In genomic region chr11:118688851-118689502, GRCh38 we compare ENCODE assay signal across 13 cellular contexts. TPM values are rescaled to one million over a fixed set of nuclear protein-coding genes. Genes with fewer than 3 reads are reported as not detected.
A peak's percentile ranks its signal among the peaks of the same experiment; 100 is the strongest.
DNase-seq lines count a peak whose midpoint lies in the region; ATAC-seq, FAIRE-seq and TF ChIP-seq lines count a peak whose summit lies in the region.
"Had no signal": no experiment of that assay in that cellular context is flagged by ENCODE, and none has a peak within 500 bp of the region (broad histone marks: within the 10 kb centered on the region; RNA-seq: fewer than 3 reads in every experiment).

No MANE protein-coding gene starts in this region.

- H3K4me1 Mint-ChIP-seq in natural killer cell, result peaks cover 34 to 49% of the 10 kb centered on the region in 2 donors
- peaks cover 30 to 40% of the 10 kb centered on the region in 2 donors for H3K4me1 Mint-ChIP-seq in natural killer cell treated with Interleukin-12 subunit alpha and Interleukin-12 subunit beta and Interleukin-15 and Interleukin-18, amount 100 ng/mL, for 72 hours (ENCODE audit: low read depth in 2 of 2)
- peaks cover 26% of the 10 kb centered on the region for H3K4me1 Mint-ChIP-seq in endodermal cell

- no peak for TF ChIP-seq CTCF in natural killer cell (IDR thresholded peaks at IDR 0.05)
- TF ChIP-seq CTCF in endodermal cell (conservative IDR thresholded peaks at IDR 0.05), result no peak
- TF ChIP-seq CTCF in pancreas (IDR thresholded peaks at IDR 0.05), result no peak
- no peak for TF ChIP-seq CTCF in GM10248 (IDR thresholded peaks at IDR 0.05; ENCODE audit: control extremely low read depth, extremely low read depth, low read depth, missing control alignments)

- peak overlapping the region; percentile 17 for H3K4me3 Mint-ChIP-seq in natural killer cell
- H3K4me3 Mint-ChIP-seq in natural killer cell treated with Interleukin-12 subunit alpha and Interleukin-12 subunit beta and Interleukin-15 and Interleukin-18, amount 100 ng/mL, for 72 hours, result no peak overlapping the region
- peak overlapping the region; percentile 60 for H3K4me3 Mint-ChIP-seq in endodermal cell

- DNase-seq in natural killer cell (no peak), endodermal cell (no peak), pancreas (peak in 5 of 6 donors; percentile 16 to 76 (median 37)), NOMO-1 treated with dmso at 0.1 percent for 144 hours (lab: John Stamatoyannopoulos, UW; ENCODE audit: unreplicated experiment) (no peak), kidney tubule cell (ENCODE audit: low spot score) (no peak), GM10248 (ENCODE audit: extremely low spot score) (no peak)
- no peak for DNase-seq in natural killer cell treated with Interleukin-12 subunit alpha and Interleukin-12 subunit beta and Interleukin-15 and Interleukin-18, amount 100 ng/mL, for 72 hours (ENCODE audit: low spot score)
- DNase-seq in stimulated activated CD4-positive, alpha-beta T cell treated with anti-CD3 and anti-CD28 coated beads, Interleukin-12 subunit alpha, Interleukin-12 subunit beta, amount 100 ng/mL, for 4 hours, result no peak

- H3K27me3 Mint-ChIP-seq in natural killer cell (ENCODE audit: low read depth in 2 of 2) (peaks cover 7 to 12% of the 10 kb centered on the region in 2 donors), endodermal cell (ENCODE audit: insufficient read depth) (peaks cover 29% of the 10 kb centered on the region)
- H3K27me3 Mint-ChIP-seq in natural killer cell treated with Interleukin-12 subunit alpha and Interleukin-12 subunit beta and Interleukin-15 and Interleukin-18, amount 100 ng/mL, for 72 hours, result peaks cover 10 to 18% of the 10 kb centered on the region in 2 donors

- H3K9ac ChIP-seq in endodermal cell (ENCODE audit: extremely low read depth, low read length, poor library complexity, severe bottlenecking), result no peak overlapping the region

- H3K36me3 Mint-ChIP-seq in natural killer cell (no peaks in the 10 kb centered on the region), endodermal cell (ENCODE audit: low read depth) (no peaks in the 10 kb centered on the region)
- H3K36me3 Mint-ChIP-seq in natural killer cell treated with Interleukin-12 subunit alpha and Interleukin-12 subunit beta and Interleukin-15 and Interleukin-18, amount 100 ng/mL, for 72 hours, result no peaks in the 10 kb centered on the region
- H3K36me3 Mint-ChIP-seq: naive B cell had no signal

- CTCF ChIA-PET in GM10248 (lab: Yijun Ruan, JAX), result interaction anchor here (0.9 to 4.3 kb wide), 59 partner anchors 8 to 309 kb away, joined by 3 to 45 read pairs (median 6); partner anchors contain the start of genes BCL9L, CENATAC, CXCR5 and DDX6

- H3K4me3 ChIP-seq in endodermal cell (ENCODE audit: low read length) (no peak overlapping the region), pancreas (peak overlapping the region in 3 of 4 donors; percentile 3 to 33 (median 25))

- H3K27me3 ChIP-seq in endodermal cell (ENCODE audit: control insufficient read depth, insufficient read depth, low read length, poor library complexity, severe bottlenecking) (no peaks in the 10 kb centered on the region), pancreas (no peaks in the 10 kb centered on the region)
- H3K27me3 ChIP-seq: uterus had no signal

- H3K9me3 Mint-ChIP-seq in natural killer cell (no peaks in the 10 kb centered on the region), endodermal cell (no peaks in the 10 kb centered on the region)
- no peaks in the 10 kb centered on the region for H3K9me3 Mint-ChIP-seq in natural killer cell treated with Interleukin-12 subunit alpha and Interleukin-12 subunit beta and Interleukin-15 and Interleukin-18, amount 100 ng/mL, for 72 hours
- H3K9me3 Mint-ChIP-seq: naive B cell had no signal

- H3K9me3 ChIP-seq in endodermal cell (ENCODE audit: control insufficient read depth, low read length) (no peaks in the 10 kb centered on the region), pancreas (no peaks in the 10 kb centered on the region)
- H3K9me3 ChIP-seq: uterus had no signal

- H3K27ac Mint-ChIP-seq in natural killer cell (no peak overlapping the region), endodermal cell (no peak overlapping the region)
- H3K27ac Mint-ChIP-seq in natural killer cell treated with Interleukin-12 subunit alpha and Interleukin-12 subunit beta and Interleukin-15 and Interleukin-18, amount 100 ng/mL, for 72 hours, result no peak overlapping the region

- no peak overlapping the region for H3K27ac ChIP-seq in endodermal cell (ENCODE audit: low read depth, low read length)
- peak overlapping the region in 3 of 4 donors; percentile 61 to 94 (median 85) for H3K27ac ChIP-seq in pancreas

- 94 to 96% methylated on average over 24 to 41 of the region's 41 CpGs for WGBS in endodermal cell (ENCODE audit: insufficient coverage in 1 of 2, insufficient read length in 1 of 2), 2 experiments
- whole genome bisulfite sequencing in pancreas, 2 donors, result 79 to 80% methylated on average over 39 to 41 of the region's 41 CpGs

- intact Hi-C loops in natural killer cell (cut with micrococcal nuclease) (loop anchor here (2.0 kb wide), 1 partner anchor 16 kb away; no protein-coding TSS in a partner anchor), pancreas (cut with DNase I) (no loop called here)

- H3K4me1 ChIP-seq in endodermal cell (ENCODE audit: control insufficient read depth, insufficient read depth, low read length), result no peaks in the 10 kb centered on the region
- H3K4me1 ChIP-seq in pancreas, result no peaks in the 10 kb centered on the region
- H3K4me1 ChIP-seq: uterus had no signal

- no peaks in the 10 kb centered on the region for H3K36me3 ChIP-seq in endodermal cell (ENCODE audit: control insufficient read depth, insufficient read depth, low read length)
- H3K36me3 ChIP-seq in pancreas, result no peaks in the 10 kb centered on the region
- H3K36me3 ChIP-seq: uterus had no signal

- ATAC-seq in natural killer cell, result no peak
- ATAC-seq in natural killer cell treated with Interleukin-12 subunit alpha and Interleukin-12 subunit beta and Interleukin-15 and Interleukin-18, amount 100 ng/mL, for 72 hours, result no peak
- ATAC-seq in pancreas, result no peak

- FAIRE-seq in pancreas (lab: Jason Lieb, UNC), result no peak
- FAIRE-seq: RCC 7860 had no signal

- POLR2A ChIA-PET in GM10248 (lab: Yijun Ruan, JAX), result interaction anchor here (1.1 kb wide), 1 partner anchor 209 kb away, joined by 3 read pairs; no protein-coding TSS in a partner anchor

RNA-seq across cellular contexts. Expression of gene TREH, which starts 9.5 kb away (rescaled TPM):
- total RNA-seq in natural killer cell, result not detected
- total RNA-seq in natural killer cell treated with Interleukin-12 subunit alpha and Interleukin-12 subunit beta and Interleukin-15 and Interleukin-18, amount 100 ng/mL, for 72 hours, result not detected
- total RNA-seq in endodermal cell, result not detected
- not detected for polyA plus RNA-seq in endodermal cell (2013, experiment 1 of 2)
- not detected for polyA plus RNA-seq in endodermal cell (2013, experiment 2 of 2)
- 1 to 10 TPM in 2 of 6 donors, under 1 TPM in 4; 0.14 to 1.5 (median 0.62) TPM for total RNA-seq in pancreas
- 1 to 10 TPM; 3.8 to 4.7 TPM for polyA plus RNA-seq in pancreas
- total RNA-seq: activated CD8-positive, alpha-beta T cell treated with anti-CD3 and anti-CD28 coated beads, Interleukin-2, amount 10 ng/mL, durations not matched to agents 7 days and 5 days; cerebellum; uterus had no signal

Comparison
In these comparisons a context has a peak if more than half of its experiments do, and no peak if none do; other contexts are left out.
1. DNase-seq: peak in pancreas (5 of 6); none in natural killer cell (single experiment), natural killer cell treated with Interleukin-12 subunit alpha and Interleukin-12 subunit beta and Interleukin-15 and Interleukin-18, amount 100 ng/mL, for 72 hours (single experiment), endodermal cell (single experiment), NOMO-1 treated with dmso at 0.1 percent for 144 hours (single experiment), kidney tubule cell (single experiment), GM10248 (single experiment) and stimulated activated CD4-positive, alpha-beta T cell treated with anti-CD3 and anti-CD28 coated beads, Interleukin-12 subunit alpha, Interleukin-12 subunit beta, amount 100 ng/mL, for 4 hours (single experiment).